17 cellular contexts compared by ENCODE assay signal in genomic region chr11:19652976-19653375, GRCh38.
"Had no signal": no experiment of that assay in that cellular context is flagged by ENCODE, and none has a peak within 500 bp of the region (broad histone marks: within the 10 kb centered on the region; RNA-seq: fewer than 3 reads in every experiment).

No MANE protein-coding gene starts in this region.

- H3K27ac ChIP-seq: body of pancreas, uterus had no signal

- H3K27me3 ChIP-seq: body of pancreas, transverse colon, uterus had no signal

- H3K4me3 ChIP-seq: body of pancreas, mucosa of descending colon, transverse colon, uterus had no signal

- DNase-seq: activated CD4-positive, alpha-beta T cell treated with anti-CD3 and anti-CD28 coated beads for 1 hour; activated gamma-delta T cell treated with Interleukin-2 at 50 U/mL for 16 hours; activated T-cell treated with anti-CD3 and anti-CD28 coated beads, Interleukin-2, amount 50 U/mL, for 1 hour; body of pancreas; central memory CD4-positive, alpha-beta T cell; effector memory CD4-positive, alpha-beta T cell; foreskin melanocyte; kidney glomerular epithelial cell; mesendoderm; mucosa of descending colon; naive B cell; occipital lobe; posterior cingulate gyrus; stimulated activated CD4-positive, alpha-beta T cell treated with anti-CD3 and anti-CD28 coated beads, Interleukin-4, amount 100 ng/mL, for 4 hours; T-cell; transverse colon; uterus had no signal

- H3K9me3 ChIP-seq: body of pancreas, mucosa of descending colon, transverse colon, uterus had no signal

- H3K4me1 ChIP-seq: body of pancreas, transverse colon, uterus had no signal

- H3K36me3 ChIP-seq: transverse colon, uterus had no signal
